ENCODE assay signal across 8 cellular contexts in the genomic region with DNA sequence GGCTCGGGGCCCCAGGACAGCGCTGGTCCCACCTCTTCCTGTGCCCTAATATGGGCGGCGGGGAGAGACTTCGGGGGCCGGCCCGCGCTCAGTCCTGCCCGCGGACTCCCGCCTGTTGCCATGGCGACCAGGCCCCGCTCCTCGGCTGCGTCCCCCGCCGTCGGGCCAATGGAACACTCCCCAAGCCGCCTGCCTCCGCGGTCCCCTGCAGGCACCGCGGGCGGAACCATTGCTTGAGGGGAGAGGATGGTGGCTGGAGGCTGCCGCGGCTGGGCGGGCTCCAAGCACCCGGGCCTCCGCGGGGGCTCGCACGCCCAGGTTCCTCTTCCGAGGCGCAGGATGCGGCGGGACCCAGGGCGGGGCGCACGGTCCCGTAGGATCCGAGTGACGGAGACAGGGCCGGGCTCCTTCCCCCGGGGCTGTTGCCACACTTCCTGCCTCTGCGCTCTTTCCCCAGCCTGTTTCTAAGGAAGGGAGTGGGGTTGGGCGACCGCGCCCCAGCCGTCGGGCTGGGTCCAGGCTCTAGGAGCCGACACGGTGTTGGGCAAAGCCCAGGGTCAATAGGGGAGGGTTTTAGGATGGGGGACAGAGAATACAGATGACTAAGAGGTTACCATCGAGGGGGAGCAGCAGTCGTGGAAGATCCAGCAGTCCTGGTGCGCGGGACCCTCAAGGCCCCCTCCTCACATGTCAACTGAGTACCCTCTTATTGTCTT. TPM values are rescaled to one million over a fixed set of nuclear protein-coding genes. Genes with fewer than 3 reads are reported as not detected.
A peak's percentile ranks its signal among the peaks of the same experiment; 100 is the strongest.
DNase-seq lines count a peak whose midpoint lies in the region; ATAC-seq and TF ChIP-seq lines count a peak whose summit lies in the region.

No MANE protein-coding gene starts in this region.

- H3K36me3 ChIP-seq in adipocyte (ENCODE audit: control insufficient read depth, insufficient read depth, low read length, severe bottlenecking) (no peaks in the 10 kb centered on the region), cardiac muscle cell (no peaks in the 10 kb centered on the region), parathyroid adenoma (ENCODE audit: control insufficient read depth, insufficient read depth, low read length) (no peaks in the 10 kb centered on the region), tibial nerve (no peaks in the 10 kb centered on the region)

- H3K27me3 ChIP-seq in adipocyte (replicated peaks; ENCODE audit: control insufficient read depth, insufficient read depth, low read length) (no peaks in the 10 kb centered on the region), cardiac muscle cell (no peaks in the 10 kb centered on the region), parathyroid adenoma (ENCODE audit: control insufficient read depth, insufficient read depth, low read length) (no peaks in the 10 kb centered on the region), tibial nerve (no peaks in the 10 kb centered on the region)

- H3K27ac ChIP-seq in cardiac muscle cell (peak overlapping the region; percentile 83), parathyroid adenoma (peak overlapping the region; percentile 100), tibial nerve (peak overlapping the region; percentile 99 to 100 (median 99))

- TF ChIP-seq POLR2A in tibial nerve (IDR thresholded peaks at IDR 0.05), result peak; percentile 94

- H3K79me2 ChIP-seq in parathyroid adenoma, result peaks cover 7% of the 10 kb centered on the region

- peak overlapping the region; percentile 87 for H3K4me2 ChIP-seq in parathyroid adenoma (ENCODE audit: low read length)

- H3K9me3 ChIP-seq in adipocyte (ENCODE audit: control insufficient read depth, low read length), result no peaks in the 10 kb centered on the region
- H3K9me3 ChIP-seq in cardiac muscle cell (ENCODE audit: low read depth), result no peaks in the 10 kb centered on the region
- no peaks in the 10 kb centered on the region for H3K9me3 ChIP-seq in parathyroid adenoma (ENCODE audit: control insufficient read depth, low read length)
- no peaks in the 10 kb centered on the region for H3K9me3 ChIP-seq in tibial nerve

- peaks cover 51% of the 10 kb centered on the region for H3K4me1 ChIP-seq in adipocyte (ENCODE audit: control insufficient read depth, insufficient read depth, low read length)
- H3K4me1 ChIP-seq in cardiac muscle cell (ENCODE audit: low read depth), result peaks cover 26% of the 10 kb centered on the region
- H3K4me1 ChIP-seq in parathyroid adenoma, result peaks cover 60% of the 10 kb centered on the region
- peaks cover 0 to 65% (median 50%) of the 10 kb centered on the region in 4 donors for H3K4me1 ChIP-seq in tibial nerve

- H3K9ac ChIP-seq in adipocyte (ENCODE audit: low read length) (peak overlapping the region; percentile 99), parathyroid adenoma (peak overlapping the region; percentile 87)

- WGBS in tibial nerve, 2 donors, result 1 to 3% methylated on average over 17 to 30 of the region's 56 CpGs

- H3K4me3 ChIP-seq in adipocyte (ENCODE audit: low read length), result peak overlapping the region; percentile 99
- H3K4me3 ChIP-seq in cardiac muscle cell, result peak overlapping the region; percentile 25
- H3K4me3 ChIP-seq in parathyroid adenoma (ENCODE audit: low read depth, low read length), result peak overlapping the region; percentile 97
- H3K4me3 ChIP-seq in tibial nerve, result peak overlapping the region; percentile 61 to 98 (median 79)

- peak overlapping the region; percentile 65 for H2AFZ ChIP-seq in parathyroid adenoma

- TF ChIP-seq CTCF in cardiac muscle cell (IDR thresholded peaks at IDR 0.05; ENCODE audit: low read depth, low read length) (no peak), parathyroid adenoma (IDR thresholded peaks at IDR 0.05) (peak; percentile 19), tibial nerve (IDR thresholded peaks at IDR 0.05) (peak in 2 of 5 experiments; percentile 31 to 50)

- ATAC-seq in HG02571 (IDR thresholded peaks at IDR 0.05; ENCODE audit: unreplicated experiment), result peak; percentile 31

- peak; percentile 84 to 99 for TF ChIP-seq EP300 in tibial nerve (IDR thresholded peaks at IDR 0.05)

- peak; percentile 91 for DNase-seq in GM04504 (ENCODE audit: low read depth)
- DNase-seq in NCI-H1092 (lab: John Stamatoyannopoulos, UW), result peak; percentile 90
- peak; percentile 91 to 92 for DNase-seq in SW 1271 (lab: John Stamatoyannopoulos, UW)
- peak; percentile 98 for DNase-seq in adipocyte (ENCODE audit: low read depth)
- DNase-seq in cardiac muscle cell (ENCODE audit: low read depth in 1 of 2, low spot score in 1 of 2), result peak; percentile 97 to 99
- peak; percentile 90 to 93 for DNase-seq in tibial nerve (ENCODE audit: low spot score in 2 of 2)

RNA-seq across cellular contexts. Expression of a gene that starts 1.2 kb away (rescaled TPM):
- total RNA-seq in cardiac muscle cell, result 57.6 and 103 TPM in 2 replicates
- polyA plus RNA-seq in cardiac muscle cell, result 37.2 and 48.3 TPM in 2 replicates
- 100 to 1,000 TPM; 421 to 676 (median 613) TPM for total RNA-seq in tibial nerve

RNA-seq across cellular contexts. Expression of a gene that starts 11.5 kb away (rescaled TPM):
- total RNA-seq in cardiac muscle cell (1,316 and 1,694 TPM in 2 replicates), tibial nerve (100 to 1,000 TPM; 129 to 182 (median 163) TPM)
- polyA plus RNA-seq in cardiac muscle cell, result 1,469 and 1,719 TPM in 2 replicates

RNA-seq across cellular contexts. Expression of a gene that starts 11.8 kb away (rescaled TPM):
- total RNA-seq in cardiac muscle cell (0.63 TPM in 1 of 2 replicates, not detected in the other), tibial nerve (1 to 10 TPM in 1 of 4 donors, not detected in 3; 4.8 TPM)
- 15.0 and 19.0 TPM in 2 replicates for polyA plus RNA-seq in cardiac muscle cell

RNA-seq across cellular contexts. Expression of a gene that starts 14.7 kb away (rescaled TPM):
- total RNA-seq in cardiac muscle cell (28.5 and 54.4 TPM in 2 replicates), tibial nerve (100 to 1,000 TPM in 1 of 4 donors, 10 to 100 TPM in 3; 27.3 to 109 (median 50.2) TPM)
- polyA plus RNA-seq in cardiac muscle cell, result 31.1 and 41.6 TPM in 2 replicates

RNA-seq across cellular contexts. Expression of a gene that starts 16.3 kb away (rescaled TPM):
- total RNA-seq in cardiac muscle cell (20.4 and 29.0 TPM in 2 replicates), tibial nerve (1 to 10 TPM; 5.4 to 8.6 (median 6.7) TPM)
- polyA plus RNA-seq in cardiac muscle cell, result 40.4 and 57.3 TPM in 2 replicates

Comparison
In these comparisons a context has a peak if more than half of its experiments do, and no peak if none do; other contexts are left out.
1. Peak in every context shown above with its lines: DNase-seq, ATAC-seq, H3K4me3 ChIP-seq and H3K27ac ChIP-seq.
2. H3K4me3 ChIP-seq: peak in every context shown above with its lines; median percentile 99 in adipocyte; 97 in parathyroid adenoma; 79 in tibial nerve; 25 in cardiac muscle cell.